In the genomic region with DNA sequence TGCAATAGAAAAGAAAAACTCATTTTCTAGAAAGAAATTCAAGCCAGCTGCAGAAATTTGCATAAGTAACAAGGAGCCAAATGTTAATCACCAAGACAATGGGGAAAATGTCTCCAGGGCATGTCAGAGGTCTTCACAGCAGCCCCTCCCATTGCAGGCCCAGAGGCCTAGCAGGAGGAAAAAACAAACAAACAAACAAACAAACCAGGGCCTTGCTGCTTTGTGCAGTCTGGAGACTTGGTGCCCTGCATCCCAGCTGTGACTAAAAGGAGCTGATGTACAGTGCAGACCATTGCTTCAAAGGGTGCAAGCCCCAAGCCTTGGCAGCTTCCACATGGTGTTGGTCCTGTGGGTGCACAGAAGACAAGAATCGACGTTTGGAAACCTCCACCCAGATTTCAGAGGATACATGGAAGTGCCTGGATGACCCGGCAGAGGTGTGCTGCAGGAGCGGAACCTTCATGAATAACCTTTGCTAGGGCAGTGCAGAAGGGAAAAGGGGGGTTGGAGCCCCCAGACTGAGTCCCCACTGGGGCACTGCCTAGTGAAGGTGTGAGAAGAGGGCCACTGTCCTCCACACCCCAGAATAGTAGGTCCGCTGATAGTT, we compare ENCODE assay signal across 18 cellular contexts.
A peak's percentile ranks its signal among the peaks of the same experiment; 100 is the strongest.
DNase-seq lines count a peak whose midpoint lies in the region; FAIRE-seq and TF ChIP-seq lines count a peak whose summit lies in the region.
"Had no signal": no experiment of that assay in that cellular context is flagged by ENCODE, and none has a peak within 500 bp of the region (broad histone marks: within the 10 kb centered on the region; RNA-seq: fewer than 3 reads in every experiment).

No MANE protein-coding gene starts in this region.

- peaks cover 3% of the 10 kb centered on the region; the same call in 1 of the 2 replicates for H3K9me3 ChIP-seq in ES-I3 (ENCODE audit: control insufficient read depth, insufficient read depth, low read length)
- H3K9me3 ChIP-seq in HUES64 (ENCODE audit: insufficient read depth, low read depth, low read length), result no peaks in the 10 kb centered on the region
- no peaks in the 10 kb centered on the region for H3K9me3 ChIP-seq in neural progenitor cell (ENCODE audit: low read depth)

- H3K27me3 ChIP-seq in HUES64 (ENCODE audit: insufficient read depth, low read length) (no peaks in the 10 kb centered on the region), neural progenitor cell (no peaks in the 10 kb centered on the region)

- H3F3A ChIP-seq in neural progenitor cell (ENCODE audit: low read depth), result no peaks in the 10 kb centered on the region

- H3K36me3 Mint-ChIP-seq in glutamatergic neuron (ENCODE audit: unreplicated experiment) (peaks cover 14% of the 10 kb centered on the region), neural progenitor cell (peaks cover 4% of the 10 kb centered on the region)
- H3K36me3 Mint-ChIP-seq: CD4-positive, alpha-beta memory T cell had no signal

- no peak for FAIRE-seq in RCC 7860 (lab: Jason Lieb, UNC)
- FAIRE-seq: GM12892, K562 had no signal

- peak overlapping the region; percentile 48 for H3K27ac Mint-ChIP-seq in glutamatergic neuron (ENCODE audit: unreplicated experiment)
- H3K27ac Mint-ChIP-seq in neural progenitor cell, result no peak overlapping the region
- H3K27ac Mint-ChIP-seq: B cell; CD4-positive, alpha-beta memory T cell; HFFc6 had no signal

- H3K27me3 Mint-ChIP-seq in glutamatergic neuron (ENCODE audit: unreplicated experiment) (no peaks in the 10 kb centered on the region), neural progenitor cell (ENCODE audit: insufficient read depth, low read depth) (peaks cover 6% of the 10 kb centered on the region)
- H3K27me3 Mint-ChIP-seq: B cell had no signal

- peaks cover 5% of the 10 kb centered on the region for H3K9me3 Mint-ChIP-seq in glutamatergic neuron (ENCODE audit: unreplicated experiment)
- peaks cover 6% of the 10 kb centered on the region for H3K9me3 Mint-ChIP-seq in neural progenitor cell

- H4K20me1 ChIP-seq in neural progenitor cell (ENCODE audit: low read depth), result no peaks in the 10 kb centered on the region

- peaks cover 24% of the 10 kb centered on the region for H3K4me1 ChIP-seq in ES-I3 (ENCODE audit: insufficient read depth, low read length)
- peaks cover 15% of the 10 kb centered on the region; the same call in 1 of the 2 replicates for H3K4me1 ChIP-seq in HUES64 (ENCODE audit: insufficient read depth, low read length)
- no peaks in the 10 kb centered on the region for H3K4me1 ChIP-seq in neural progenitor cell

- TF ChIP-seq CTCF in glutamatergic neuron (IDR thresholded peaks at IDR 0.05; ENCODE audit: partially characterized antibody, unreplicated experiment) (no peak), neural progenitor cell (IDR thresholded peaks at IDR 0.05) (no peak)

- H3K4me3 ChIP-seq in HUES64 (ENCODE audit: low read length), result no peak overlapping the region
- no peak overlapping the region for H3K4me3 ChIP-seq in neural progenitor cell
- H3K4me3 ChIP-seq: K562 had no signal

- peak overlapping the region; percentile 31 for H2AFZ ChIP-seq in neural progenitor cell (replicated peaks)

- H3K4me3 Mint-ChIP-seq in glutamatergic neuron (ENCODE audit: unreplicated experiment) (no peak overlapping the region), neural progenitor cell (no peak overlapping the region)
- H3K4me3 Mint-ChIP-seq: B cell; CD4-positive, alpha-beta memory T cell; HFFc6 had no signal

- no peaks in the 10 kb centered on the region for H3K36me3 ChIP-seq in ES-I3 (ENCODE audit: insufficient read depth, low read length)
- no peaks in the 10 kb centered on the region for H3K36me3 ChIP-seq in HUES64 (ENCODE audit: insufficient read depth, low read length)
- H3K36me3 ChIP-seq in neural progenitor cell, result no peaks in the 10 kb centered on the region

- DNase-seq in glutamatergic neuron (no peak), neural progenitor cell (ENCODE audit: low spot score) (no peak), AG08396 (ENCODE audit: low spot score) (no peak), RCC 7860 (ENCODE audit: low spot score) (no peak), mucosa of gallbladder (ENCODE audit: low spot score) (no peak)
- DNase-seq: 8988T; C1 segment of cervical spinal cord; CD4-positive, alpha-beta memory T cell; DMS79; GDM1; GOT3; HCEC 1CT; HFFc6 had no signal

- peak overlapping the region; percentile 25; the same call in 1 of the 2 replicates for H3K27ac ChIP-seq in HUES64 (ENCODE audit: low read depth, low read length)
- H3K27ac ChIP-seq in neural progenitor cell, result no peak overlapping the region

- H3K4me2 ChIP-seq in neural progenitor cell, result no peak overlapping the region

- H3K9ac ChIP-seq in ES-I3 (ENCODE audit: low read depth, low read length) (peak overlapping the region; percentile 6; the same call in 1 of the 2 replicates), HUES64 (ENCODE audit: low read depth, low read length) (no peak overlapping the region), neural progenitor cell (no peak overlapping the region)

- no peaks in the 10 kb centered on the region for H3K79me2 ChIP-seq in neural progenitor cell (ENCODE audit: low read depth)

- H3K4me1 Mint-ChIP-seq in glutamatergic neuron (ENCODE audit: low read depth, unreplicated experiment) (peaks cover 15% of the 10 kb centered on the region), neural progenitor cell (peaks cover 6% of the 10 kb centered on the region)
- H3K4me1 Mint-ChIP-seq: CD4-positive, alpha-beta memory T cell had no signal

- 71% methylated on average over 5 of the region's 5 CpGs for whole genome bisulfite sequencing in HUES64
